1 cellular context compared by ENCODE assay signal in genomic region chr10:63765126-63765525, GRCh38.
TF ChIP-seq lines count a peak whose summit lies in the region.

No MANE protein-coding gene starts in this region.

TF ChIP-seq in IMR-90, 13 proteins besides CTCF, POLR2A, EP300 and RAD21:
- TF ChIP-seq USF2 (IDR thresholded peaks at IDR 0.05; ENCODE audit: low read depth, low read length) (no peak), BHLHE40 (IDR thresholded peaks at IDR 0.05; ENCODE audit: low read depth, low read length) (no peak), CHD1 (IDR thresholded peaks at IDR 0.05; ENCODE audit: low read depth, low read length) (no peak), RCOR1 (IDR thresholded peaks at IDR 0.05; ENCODE audit: insufficient replicate concordance, low read length) (no peak)
